ENCODE assay signal across 8 cellular contexts in the genomic region with DNA sequence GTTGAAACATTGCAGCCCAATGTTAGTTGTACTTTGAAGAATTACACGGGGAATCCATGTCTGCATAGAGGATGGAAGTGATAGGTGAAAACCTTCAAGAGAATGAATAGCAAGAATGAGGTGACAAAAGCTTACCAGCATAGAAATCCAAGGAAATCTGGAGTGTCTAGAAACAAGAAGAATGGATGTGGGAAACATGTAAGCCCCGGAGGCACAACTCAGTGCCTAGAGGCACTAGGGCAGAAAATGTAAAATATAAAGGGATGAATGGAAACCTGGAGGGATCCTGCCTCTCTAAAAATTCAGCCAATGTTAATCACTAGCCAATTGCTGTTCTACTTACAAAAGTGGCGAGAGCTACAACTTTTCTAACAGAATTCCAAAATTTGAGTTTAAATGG.
"Had no signal": no experiment of that assay in that cellular context is flagged by ENCODE, and none has a peak within 500 bp of the region (broad histone marks: within the 10 kb centered on the region; RNA-seq: fewer than 3 reads in every experiment).

No MANE protein-coding gene starts in this region.

- H3K4me1 ChIP-seq: HAP-1 had no signal

- H3K27ac Mint-ChIP-seq: HFFc6 had no signal

- H3K9ac ChIP-seq: GM23248 had no signal

- H2AFZ ChIP-seq: GM23248 had no signal

- H3K9me3 ChIP-seq: HAP-1 had no signal

- H3K27ac ChIP-seq: GM23248 had no signal

- H3K4me3 ChIP-seq: GM23248, HAP-1 had no signal

- H3K4me3 Mint-ChIP-seq: H9, HFFc6 had no signal

- ATAC-seq: HCT116 had no signal

- H3K36me3 ChIP-seq: HAP-1 had no signal

- H3K9me3 Mint-ChIP-seq: H9 had no signal

- DNase-seq: GM23248, GOT3, H7, H9, HCEC 1CT, HFFc6 had no signal
